23 cellular contexts compared by ENCODE assay signal in genomic region chr22:49239264-49240015, GRCh38.
A peak's percentile ranks its signal among the peaks of the same experiment; 100 is the strongest.
DNase-seq lines count a peak whose midpoint lies in the region; ATAC-seq and TF ChIP-seq lines count a peak whose summit lies in the region.
"Had no signal": no experiment of that assay in that cellular context is flagged by ENCODE, and none has a peak within 500 bp of the region (broad histone marks: within the 10 kb centered on the region; RNA-seq: fewer than 3 reads in every experiment).

No MANE protein-coding gene starts in this region.

- DNase-seq in Right ventricle myocardium inferior (ENCODE audit: missing footprints) (peak; percentile 49), right cardiac atrium (no peak), coronary artery (ENCODE audit: low spot score) (peak; percentile 70), mesendoderm (peak; percentile 33), testis (peak; percentile 6), COLO668 (lab: John Stamatoyannopoulos, UW; ENCODE audit: unreplicated experiment) (no peak), NCI-H69 (lab: John Stamatoyannopoulos, UW) (no peak), NCI-H187 (lab: John Stamatoyannopoulos, UW) (no peak)
- DNase-seq: Calu3; CD4-positive, alpha-beta memory T cell; DMS53; GOT3; KG1; NCI-H1048; NCI-H1436; NCI-H2029; NCI-H345; NCI-H524 treated with DMSO at 0.1 percent for 48 hours; PC-9 had no signal

- H3K23ac ChIP-seq in mesendoderm (ENCODE audit: low read length): no peak overlapping the region

- H3K56ac ChIP-seq in mesendoderm (ENCODE audit: low read length): no peak overlapping the region

- no peak overlapping the region for H3K18ac ChIP-seq in mesendoderm (ENCODE audit: low read length)

- intact Hi-C loops in Right ventricle myocardium inferior (cut with DNase I): no loop called here
- intact Hi-C loops in right cardiac atrium (cut with DNase I): loop anchor here in 1 of 4 donors (10.0 kb wide), 1 partner anchor 65 kb away; no protein-coding TSS in a partner anchor
- intact Hi-C loops in testis (cut with DNase I; ENCODE audit: low total_unique reads): no loop called here

- H3K79me2 ChIP-seq in mesendoderm (ENCODE audit: control insufficient read depth, insufficient read depth, low read length): no peaks in the 10 kb centered on the region

- no peaks in the 10 kb centered on the region for H3K4me1 ChIP-seq in right cardiac atrium (ENCODE audit: control insufficient read depth, insufficient read depth, low read length)
- no peaks in the 10 kb centered on the region for H3K4me1 ChIP-seq in mesendoderm (ENCODE audit: control insufficient read depth, low read depth, low read length)
- no peaks in the 10 kb centered on the region for H3K4me1 ChIP-seq in testis
- H3K4me1 ChIP-seq: SJSA1 had no signal

- H3K4ac ChIP-seq in mesendoderm (ENCODE audit: low read depth, low read length): no peak overlapping the region

- H3K27me3 ChIP-seq in right cardiac atrium (ENCODE audit: control insufficient read depth, insufficient read depth): no peaks in the 10 kb centered on the region
- no peaks in the 10 kb centered on the region for H3K27me3 ChIP-seq in mesendoderm (ENCODE audit: insufficient read depth, low read length, poor library complexity)
- H3K27me3 ChIP-seq in testis: no peaks in the 10 kb centered on the region
- H3K27me3 ChIP-seq: BLaER1, SJSA1 had no signal

- H3K9ac ChIP-seq in mesendoderm (ENCODE audit: low read length): no peak overlapping the region
- H3K9ac ChIP-seq: BLaER1 had no signal

- no peak for ATAC-seq in Right ventricle myocardium inferior
- no peak for ATAC-seq in right cardiac atrium
- ATAC-seq: HepG2 had no signal

- no peak overlapping the region for H3K4me2 ChIP-seq in mesendoderm (ENCODE audit: low read length)
- H3K4me2 ChIP-seq: BLaER1, PC-9 had no signal

- no peak overlapping the region for H2AK5ac ChIP-seq in mesendoderm (ENCODE audit: low read length)

- H4K5ac ChIP-seq in mesendoderm (ENCODE audit: low read length): no peak overlapping the region

- H3K9me3 ChIP-seq in right cardiac atrium (ENCODE audit: control insufficient read depth, low read length) (no peaks in the 10 kb centered on the region), testis (no peaks in the 10 kb centered on the region)
- H3K9me3 ChIP-seq: BLaER1 had no signal

- no peak overlapping the region for H3K4me3 ChIP-seq in right cardiac atrium (ENCODE audit: low read length)
- no peak overlapping the region for H3K4me3 ChIP-seq in coronary artery
- H3K4me3 ChIP-seq in mesendoderm (ENCODE audit: low read length): no peak overlapping the region
- no peak overlapping the region for H3K4me3 ChIP-seq in testis
- H3K4me3 ChIP-seq: BLaER1, PC-9, SJSA1 had no signal

- H3K36me3 ChIP-seq in mesendoderm (ENCODE audit: control insufficient read depth, insufficient read depth, low read length) (no peaks in the 10 kb centered on the region), testis (ENCODE audit: low read depth, missing control alignments) (no peaks in the 10 kb centered on the region)
- H3K36me3 ChIP-seq: BLaER1, SJSA1 had no signal

- no peak for TF ChIP-seq CTCF in coronary artery (IDR thresholded peaks at IDR 0.05)
- no peak for TF ChIP-seq CTCF in testis (IDR thresholded peaks at IDR 0.05)

- H3K79me1 ChIP-seq in mesendoderm (ENCODE audit: low read length): no peaks in the 10 kb centered on the region

- no peak overlapping the region for H2BK5ac ChIP-seq in mesendoderm (ENCODE audit: low read length)

- no peak for TF ChIP-seq POLR2A in testis (IDR thresholded peaks at IDR 0.05)

- H3K27ac ChIP-seq in right cardiac atrium (ENCODE audit: low read length) (no peak overlapping the region), coronary artery (no peak overlapping the region), mesendoderm (ENCODE audit: low read depth, low read length) (no peak overlapping the region), testis (no peak overlapping the region)
- H3K27ac ChIP-seq: BLaER1, PC-9, RWPE1, SJSA1 had no signal

- H2BK15ac ChIP-seq in mesendoderm (replicated peaks; ENCODE audit: low read depth): no peak overlapping the region

- no peak overlapping the region for H2BK120ac ChIP-seq in mesendoderm (ENCODE audit: low read depth, low read length)

- H4K8ac ChIP-seq in mesendoderm (ENCODE audit: low read depth, low read length): no peak overlapping the region

- WGBS in right cardiac atrium: 70% methylated on average over 18 of the region's 18 CpGs
- no CpG with 5 or more reads among the region's 18 CpGs for WGBS in mesendoderm (ENCODE audit: extremely low coverage, insufficient coverage, low lambda C conversion rate)
- 70 to 89% methylated on average over 6 to 18 of the region's 18 CpGs for WGBS in testis, 2 donors

Comparison
In these comparisons a context has a peak if more than half of its experiments do, and no peak if none do; other contexts are left out.
1. DNase-seq: peak in Right ventricle myocardium inferior (single experiment), coronary artery (single experiment), mesendoderm (single experiment) and testis (single experiment); none in right cardiac atrium (0 of 3), COLO668 (single experiment), NCI-H69 (single experiment) and NCI-H187 (0 of 2).